Comparison of ENCODE assay signal across 13 cellular contexts in genomic region chr13:44048326-44048725, GRCh38.
DNase-seq lines count a peak whose midpoint lies in the region; TF ChIP-seq lines count a peak whose summit lies in the region.
"Had no signal": no experiment of that assay in that cellular context is flagged by ENCODE, and none has a peak within 500 bp of the region (broad histone marks: within the 10 kb centered on the region; RNA-seq: fewer than 3 reads in every experiment).

No MANE protein-coding gene starts in this region.

- no peak overlapping the region for H2BK20ac ChIP-seq in H9 (ENCODE audit: low read depth, low read length, poor library complexity, severe bottlenecking)

- no TSS peak for BruUV-seq in A673 (replicated peaks; lab: Mats Ljungman, UMichigan)

- H3K14ac ChIP-seq in H9 (ENCODE audit: insufficient read depth, low read length), result no peak overlapping the region

- H3K27me3 Mint-ChIP-seq in H9 (ENCODE audit: low read depth) (peaks cover 3% of the 10 kb centered on the region; the same call in 1 of the 2 replicates), endodermal cell (ENCODE audit: insufficient read depth) (peaks cover 2% of the 10 kb centered on the region)

- peak; percentile 49 for DNase-seq in A673 (ENCODE audit: low spot score)
- DNase-seq in H9, result no peak
- DNase-seq in endodermal cell, result no peak
- DNase-seq in DMS114 treated with DMSO at 0.1 percent for 48 hours (lab: John Stamatoyannopoulos, UW; ENCODE audit: unreplicated experiment), result no peak
- DNase-seq in CD1c-positive myeloid dendritic cell (ENCODE audit: extremely low spot score), result no peak
- no peak for DNase-seq in T-helper 9 cell
- no peak for DNase-seq in T-helper 2 cell
- DNase-seq: NCI-H1436 treated with DMSO at 0.1 percent for 48 hours, NCI-H69, spleen had no signal

- H3K4me2 ChIP-seq in H9 (ENCODE audit: insufficient read depth, insufficient read length, low read length) (no peak overlapping the region), OCI-LY3 (ENCODE audit: low read length) (no peak overlapping the region)

- no peak overlapping the region for H3T11ph ChIP-seq in H9 (ENCODE audit: low read length)

- no peak overlapping the region for H3K4me3 Mint-ChIP-seq in H9
- no peak overlapping the region for H3K4me3 Mint-ChIP-seq in endodermal cell

- no peaks in the 10 kb centered on the region for H3K79me1 ChIP-seq in H9 (ENCODE audit: insufficient read depth, low read depth, low read length, poor library complexity, severe bottlenecking)

- H4K91ac ChIP-seq in H9 (ENCODE audit: insufficient read length, low read depth, low read length), result no peak overlapping the region

- H2BK12ac ChIP-seq in H9 (ENCODE audit: insufficient read length, low read depth, low read length), result no peak overlapping the region

- POLR2A ChIA-PET in A673 (lab: Charles Lee; ENCODE audit: low non-redundant PET), result no interaction called here

- H3K23me2 ChIP-seq in H9 (ENCODE audit: insufficient read length, low read depth, low read length, poor library complexity, severe bottlenecking), result no peaks in the 10 kb centered on the region

- H3K18ac ChIP-seq in H9 (ENCODE audit: insufficient read length, low read depth, low read length), result no peak overlapping the region

- CTCF ChIA-PET in A673 (lab: Charles Lee), result interaction anchor here (0.6 to 1.4 kb wide), 5 partner anchors 137 to 389 kb away, joined by 3 to 14 read pairs (median 5); no protein-coding TSS in a partner anchor

- no peaks in the 10 kb centered on the region for H3K36me3 ChIP-seq in A673 (ENCODE audit: insufficient read depth, low read length, poor library complexity, severe bottlenecking)
- H3K36me3 ChIP-seq in OCI-LY3 (replicated peaks; ENCODE audit: low read depth, low read length), result no peaks in the 10 kb centered on the region
- H3K36me3 ChIP-seq in endodermal cell (ENCODE audit: control insufficient read depth, insufficient read depth, low read length), result no peaks in the 10 kb centered on the region
- H3K36me3 ChIP-seq: spleen, vagina had no signal

- H3K9ac ChIP-seq in H9 (ENCODE audit: extremely low read depth, insufficient read length, low read length) (no peak overlapping the region), OCI-LY3 (ENCODE audit: low read length) (no peak overlapping the region), endodermal cell (ENCODE audit: extremely low read depth, low read length, poor library complexity, severe bottlenecking) (no peak overlapping the region)

- H2BK5ac ChIP-seq in H9 (ENCODE audit: insufficient read length, low read length), result no peak overlapping the region

- H4K20me1 ChIP-seq in H9 (ENCODE audit: control insufficient read depth, insufficient read depth, insufficient read length), result no peaks in the 10 kb centered on the region
- H4K20me1 ChIP-seq in OCI-LY3 (ENCODE audit: insufficient read depth, low read length), result peaks cover 6% of the 10 kb centered on the region

- peaks cover 25 to 30% of the 10 kb centered on the region in 2 experiments for H3K4me1 Mint-ChIP-seq in H9
- H3K4me1 Mint-ChIP-seq in endodermal cell, result peaks cover 26% of the 10 kb centered on the region

- no peak overlapping the region for H2BK15ac ChIP-seq in H9 (ENCODE audit: low read depth, low read length)

- H3K79me2 ChIP-seq in H9 (ENCODE audit: insufficient read depth, low read length) (no peaks in the 10 kb centered on the region), OCI-LY3 (ENCODE audit: low read length) (no peaks in the 10 kb centered on the region)

- no CpG with 5 or more reads among the region's 3 CpGs for WGBS in H9 (ENCODE audit: extremely low coverage, insufficient read length, low lambda C conversion rate)
- WGBS in endodermal cell (ENCODE audit: insufficient coverage in 1 of 2, insufficient read length in 1 of 2), 2 experiments, result 96 to 100% methylated on average over 2 to 3 of the region's 3 CpGs

- H3K36me3 Mint-ChIP-seq in H9 (ENCODE audit: insufficient read depth in 1 of 3, low read depth in 3 of 3) (no peaks in the 10 kb centered on the region; a peak in 1 of 7 replicates), endodermal cell (ENCODE audit: low read depth) (no peaks in the 10 kb centered on the region)

- no peak overlapping the region for H3K23ac ChIP-seq in H9 (ENCODE audit: insufficient read length, low read depth, low read length)

- H3K9me3 ChIP-seq in A673 (ENCODE audit: low read depth, low read length, poor library complexity, severe bottlenecking) (no peaks in the 10 kb centered on the region), H9 (ENCODE audit: control insufficient read depth, low read depth, low read length) (no peaks in the 10 kb centered on the region), OCI-LY3 (ENCODE audit: insufficient read depth, low read length) (no peaks in the 10 kb centered on the region), endodermal cell (ENCODE audit: control insufficient read depth, low read length) (no peaks in the 10 kb centered on the region)
- H3K9me3 ChIP-seq: spleen, vagina had no signal

- H3K27me3 ChIP-seq in A673 (replicated peaks; ENCODE audit: insufficient read depth, low read depth, low read length, poor library complexity) (peaks cover 5% of the 10 kb centered on the region), H9 (ENCODE audit: insufficient read depth, low read length) (no peaks in the 10 kb centered on the region), OCI-LY3 (ENCODE audit: low read depth, low read length) (peaks cover 88% of the 10 kb centered on the region), endodermal cell (ENCODE audit: control insufficient read depth, insufficient read depth, low read length, poor library complexity, severe bottlenecking) (no peaks in the 10 kb centered on the region)
- H3K27me3 ChIP-seq: vagina had no signal

- H2BK120ac ChIP-seq in H9 (ENCODE audit: low read depth, low read length, poor library complexity, severe bottlenecking), result no peak overlapping the region

- no peak overlapping the region for H3K27ac Mint-ChIP-seq in H9
- H3K27ac Mint-ChIP-seq in endodermal cell, result no peak overlapping the region

- intact Hi-C loops in A673 (cut with micrococcal nuclease; ENCODE audit: unreplicated experiment), result loop anchor here (1.0 kb wide), 2 partner anchors 140 to 421 kb away; no protein-coding TSS in a partner anchor

- no peak overlapping the region for H4K5ac ChIP-seq in H9 (ENCODE audit: insufficient read length, low read depth, low read length)

- no peak overlapping the region for H3K4ac ChIP-seq in H9 (ENCODE audit: low read depth, low read length)

- TF ChIP-seq CTCF in A673 (conservative IDR thresholded peaks at IDR 0.05; ENCODE audit: low read depth, low read length) (peak; percentile 57), H9 (conservative IDR thresholded peaks at IDR 0.05) (peak; percentile 30; the same call in 2 of the 3 replicates), OCI-LY3 (IDR thresholded peaks at IDR 0.05; ENCODE audit: low read depth, low read length) (peak; percentile 71), endodermal cell (conservative IDR thresholded peaks at IDR 0.05) (peak; percentile 12)

- H2AK5ac ChIP-seq in H9 (ENCODE audit: insufficient read length, low read length), result no peak overlapping the region

- no peak overlapping the region for H3K4me3 ChIP-seq in A673 (ENCODE audit: low read depth, low read length, poor library complexity, severe bottlenecking)
- H3K4me3 ChIP-seq in OCI-LY3 (ENCODE audit: low read length), result no peak overlapping the region
- no peak overlapping the region for H3K4me3 ChIP-seq in endodermal cell (ENCODE audit: low read length)
- H3K4me3 ChIP-seq: coronary artery, spleen, vagina had no signal

- H3K27ac ChIP-seq in A673 (ENCODE audit: low read depth, low read length, poor library complexity, severe bottlenecking), result no peak overlapping the region
- H3K27ac ChIP-seq in H9 (ENCODE audit: insufficient read length, low read depth, low read length), result no peak overlapping the region
- H3K27ac ChIP-seq in OCI-LY3 (ENCODE audit: low read length), result no peak overlapping the region
- no peak overlapping the region for H3K27ac ChIP-seq in endodermal cell (ENCODE audit: low read depth, low read length)
- H3K27ac ChIP-seq: coronary artery, spleen, vagina had no signal

- H3K9me3 Mint-ChIP-seq in H9 (no peaks in the 10 kb centered on the region), endodermal cell (no peaks in the 10 kb centered on the region)

- H4K8ac ChIP-seq in H9 (replicated peaks; ENCODE audit: insufficient read length, low read depth, low read length), result no peak overlapping the region

- H2AFZ ChIP-seq in H9 (ENCODE audit: low read length) (no peak overlapping the region), OCI-LY3 (ENCODE audit: low read depth, low read length) (no peak overlapping the region)

- no peak overlapping the region for H3K56ac ChIP-seq in H9 (ENCODE audit: insufficient read length, low read depth, low read length)

- H3K4me1 ChIP-seq in A673 (ENCODE audit: insufficient read depth, low read length, poor library complexity, severe bottlenecking), result no peaks in the 10 kb centered on the region
- no peaks in the 10 kb centered on the region for H3K4me1 ChIP-seq in H9 (ENCODE audit: insufficient read depth, low read length)
- peaks cover 5% of the 10 kb centered on the region for H3K4me1 ChIP-seq in OCI-LY3 (ENCODE audit: low read length)
- peaks cover 7% of the 10 kb centered on the region for H3K4me1 ChIP-seq in endodermal cell (ENCODE audit: control insufficient read depth, insufficient read depth, low read length)

Comparison
In these comparisons a context has a peak if more than half of its experiments do, and no peak if none do; other contexts are left out.
1. CTCF ChIP-seq: peak in every context shown above with its lines; median percentile 71 in OCI-LY3; 57 in A673; 30 in H9; 12 in endodermal cell.